Comparison of ENCODE assay signal across 12 cellular contexts in the genomic region with DNA sequence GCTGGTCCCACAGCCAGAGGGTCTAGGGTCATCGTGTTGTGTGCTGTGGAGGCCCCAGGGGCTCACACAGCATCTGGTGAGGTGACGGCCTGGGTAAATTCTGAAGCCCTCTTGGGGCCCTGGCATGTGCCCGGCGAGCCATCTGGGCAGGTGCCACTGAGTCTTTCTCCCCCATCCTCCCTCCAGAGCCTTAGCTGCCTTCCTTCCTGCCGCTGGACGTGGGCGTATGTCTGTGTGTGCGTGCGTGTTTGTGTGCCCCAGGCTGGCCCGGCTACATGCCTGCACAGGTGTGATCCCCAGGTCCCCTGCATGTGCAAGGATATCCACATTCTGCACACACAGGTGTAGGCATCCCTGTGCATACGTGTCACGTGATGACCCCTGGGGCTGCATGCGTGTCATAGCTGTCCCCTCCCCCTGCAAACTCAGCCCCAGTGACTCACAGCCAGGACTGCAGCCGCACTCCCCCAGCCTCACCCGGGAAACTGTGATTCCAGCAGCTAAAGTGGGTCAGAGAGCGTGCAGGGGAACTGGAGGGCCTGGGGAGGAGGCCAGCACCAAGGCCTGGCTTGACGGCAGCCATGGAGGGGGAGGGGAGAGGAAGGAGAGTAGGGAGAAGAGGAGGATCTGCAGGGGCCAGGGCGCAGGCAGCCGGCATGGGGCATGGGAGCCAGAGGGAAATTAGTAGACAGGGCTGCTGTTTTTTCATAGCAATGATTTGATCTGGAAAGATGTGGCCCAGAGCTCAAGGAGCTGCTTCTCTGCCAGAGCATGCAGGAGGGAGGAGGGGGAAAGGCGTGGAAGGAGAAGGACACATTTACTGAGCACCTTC.
DNase-seq lines count a peak whose midpoint lies in the region; ATAC-seq lines count a peak whose summit lies in the region.
"Had no signal": no experiment of that assay in that cellular context is flagged by ENCODE, and none has a peak within 500 bp of the region (broad histone marks: within the 10 kb centered on the region; RNA-seq: fewer than 3 reads in every experiment).

No MANE protein-coding gene starts in this region.

- peak; percentile 74 for DNase-seq in DMS 273 (lab: John Stamatoyannopoulos, UW; ENCODE audit: unreplicated experiment)
- peak; percentile 69 for DNase-seq in HK-2 (ENCODE audit: unreplicated experiment)
- peak; percentile 63 for DNase-seq in T1000 (lab: John Stamatoyannopoulos, UW)
- DNase-seq in hepatic stellate cell (ENCODE audit: low spot score), result peak; percentile 70
- no peak for DNase-seq in AG08396 (ENCODE audit: low spot score)
- no peak for DNase-seq in SKM-1 (lab: John Stamatoyannopoulos, UW; ENCODE audit: unreplicated experiment)
- no peak for DNase-seq in activated CD8-positive, alpha-beta memory T cell treated with anti-CD3 and anti-CD28 coated beads for 24 hours
- DNase-seq: activated CD8-positive, alpha-beta memory T cell treated with anti-CD3 and anti-CD28 coated beads, Interleukin-2, amount 50 U/mL, for 48 hours; body of pancreas; left colon; NCI-H446 treated with DMSO at 0.1 percent for 48 hours had no signal

- ATAC-seq in GM21825 (IDR thresholded peaks at IDR 0.05; ENCODE audit: unreplicated experiment), result no peak
- ATAC-seq: body of pancreas, left colon had no signal

Comparison
In these comparisons a context has a peak if more than half of its experiments do, and no peak if none do; other contexts are left out.
1. DNase-seq: peak in DMS 273 (single experiment), HK-2 (single experiment), T1000 (single experiment) and hepatic stellate cell (single experiment); none in AG08396 (single experiment), SKM-1 (single experiment) and activated CD8-positive, alpha-beta memory T cell treated with anti-CD3 and anti-CD28 coated beads for 24 hours (single experiment).